In the genomic region with DNA sequence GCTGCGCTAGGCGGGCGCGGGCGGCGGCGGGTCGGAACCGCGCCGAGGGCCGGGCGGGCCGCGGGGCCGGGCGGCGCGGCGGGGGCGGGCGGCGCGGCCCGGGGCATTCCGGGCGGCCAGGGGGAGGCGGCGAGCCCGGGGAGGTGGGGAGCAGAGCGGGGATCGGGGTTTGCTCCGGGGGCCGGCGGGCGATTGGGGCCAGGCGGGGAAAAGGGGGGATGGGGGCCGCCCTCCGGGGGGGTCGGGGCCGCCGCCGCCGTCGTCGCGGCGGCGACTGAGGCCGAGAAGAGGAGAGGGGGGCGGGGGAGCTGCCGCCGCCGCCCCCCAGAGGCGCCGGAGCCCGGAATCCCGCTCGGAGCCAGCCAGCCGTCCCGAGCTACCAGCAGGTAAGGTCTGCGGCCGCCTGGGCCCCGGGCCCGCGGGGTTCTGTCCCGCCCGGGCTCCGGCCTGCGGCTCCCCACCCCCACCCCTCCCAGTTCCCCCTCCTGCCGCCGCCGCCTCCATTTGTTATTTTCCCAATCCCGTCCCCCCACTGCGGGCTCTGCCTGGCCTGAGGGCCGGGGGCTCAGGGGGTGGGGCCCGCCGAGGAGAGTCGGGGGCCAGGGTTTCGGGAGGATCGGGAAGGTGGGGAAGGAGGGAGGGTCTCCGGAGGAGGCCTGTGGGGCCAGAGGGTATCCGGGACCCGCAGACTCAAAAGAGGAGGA, we compare ENCODE assay signal across 1 cellular context.
TF ChIP-seq lines count a peak whose summit lies in the region.

No MANE protein-coding gene starts in this region.

TF ChIP-seq in endothelial cell of umbilical vein, 7 proteins besides CTCF, POLR2A, EP300 and RAD21:
- TF ChIP-seq JUN (IDR thresholded peaks at IDR 0.05; ENCODE audit: borderline replicate concordance, insufficient read depth, insufficient read length, low read depth) (no peak), GATA2 (IDR thresholded peaks at IDR 0.05; ENCODE audit: insufficient read depth, insufficient read length, low read depth, low read length) (no peak), POLR2AphosphoS5 (IDR thresholded peaks at IDR 0.05; ENCODE audit: insufficient read depth, low read depth, low read length) (no peak), EZH2 (IDR thresholded peaks at IDR 0.05; ENCODE audit: borderline replicate concordance, low read depth, low read length, severe bottlenecking) (no peak), FOS (IDR thresholded peaks at IDR 0.05; ENCODE audit: borderline replicate concordance, insufficient read depth, low read length) (no peak), MYC (IDR thresholded peaks at IDR 0.05; ENCODE audit: low read depth, low read length) (no peak)
- TF ChIP-seq, protein P1, sequence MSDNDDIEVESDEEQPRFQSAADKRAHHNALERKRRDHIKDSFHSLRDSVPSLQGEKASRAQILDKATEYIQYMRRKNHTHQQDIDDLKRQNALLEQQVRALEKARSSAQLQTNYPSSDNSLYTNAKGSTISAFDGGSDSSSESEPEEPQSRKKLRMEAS (IDR thresholded peaks at IDR 0.05; ENCODE audit: insufficient read depth, insufficient read length) = no peak
